Comparison of ENCODE assay signal across 1 cellular context in the genomic region with DNA sequence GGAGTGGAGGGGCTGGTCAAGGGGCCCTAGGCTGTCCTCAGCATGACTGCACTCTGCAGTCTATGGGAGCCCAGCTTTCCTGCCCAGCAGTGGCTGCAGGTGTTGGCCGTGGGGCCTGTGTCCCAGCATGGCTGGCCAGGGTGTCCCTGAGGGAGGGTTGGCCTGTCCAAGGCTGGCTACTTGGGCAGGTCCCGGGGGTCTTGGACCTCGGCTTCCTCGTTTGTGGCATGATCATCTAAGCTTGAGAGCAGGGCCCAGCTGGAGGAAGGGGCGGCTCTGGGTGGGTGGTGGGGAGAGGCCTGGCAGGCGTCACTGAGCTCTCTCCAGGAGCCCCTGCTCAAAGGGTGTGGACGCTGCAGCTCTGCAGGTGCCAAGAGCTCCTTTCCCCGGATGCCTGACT.
TF ChIP-seq lines count a peak whose summit lies in the region.

No MANE protein-coding gene starts in this region.

TF ChIP-seq in GM23338, 12 proteins besides CTCF, POLR2A, EP300 and RAD21 (continued from another document):
- no peak for TF ChIP-seq REST (IDR thresholded peaks at IDR 0.05; ENCODE audit: unreplicated experiment)
- no peak for TF ChIP-seq ZNF462 (CRISPR knock-in tag; IDR thresholded peaks at IDR 0.05)
